ENCODE assay signal across 30 cellular contexts in the genomic region with DNA sequence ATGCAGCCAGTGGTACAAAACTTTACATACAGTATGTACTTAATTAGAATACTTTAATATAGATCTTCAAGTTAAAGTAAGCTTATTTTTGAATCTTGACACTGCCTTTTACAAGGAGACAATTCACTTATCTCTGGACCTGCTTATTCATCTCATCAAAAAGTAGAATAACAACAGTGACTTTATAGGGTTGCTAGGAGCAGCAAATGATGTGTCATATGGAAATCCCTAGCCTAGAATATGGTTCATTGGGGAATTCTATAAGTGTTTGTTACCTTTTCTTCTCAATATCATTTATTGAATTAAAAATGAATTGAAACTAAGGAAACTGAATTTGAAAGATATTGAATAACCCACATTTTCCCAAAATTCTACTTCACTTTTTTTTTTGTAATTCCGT. TPM values are rescaled to one million over a fixed set of nuclear protein-coding genes. Genes with fewer than 3 reads are reported as not detected.
DNase-seq lines count a peak whose midpoint lies in the region; FAIRE-seq and TF ChIP-seq lines count a peak whose summit lies in the region.
"Had no signal": no experiment of that assay in that cellular context is flagged by ENCODE, and none has a peak within 500 bp of the region (broad histone marks: within the 10 kb centered on the region; RNA-seq: fewer than 3 reads in every experiment).

No MANE protein-coding gene starts in this region.

- TF ChIP-seq POLR2A in GM12892 (IDR thresholded peaks at IDR 0.05; ENCODE audit: low read depth, low read length) = no peak
- no peak for TF ChIP-seq POLR2A in sigmoid colon (IDR thresholded peaks at IDR 0.05)

- H3K9me3 ChIP-seq in sigmoid colon = no peaks in the 10 kb centered on the region
- H3K9me3 ChIP-seq: neutrophil, SJCRH30, upper lobe of right lung had no signal

- H3K27ac ChIP-seq in epithelial cell of prostate (peak overlapping the region; percentile 89), sigmoid colon (peak overlapping the region in 3 of 4 donors; percentile 67 to 78 (median 72))
- H3K27ac ChIP-seq: left lung, neutrophil, SJCRH30, upper lobe of right lung had no signal

- no peak for TF ChIP-seq CTCF in sigmoid colon (IDR thresholded peaks at IDR 0.05)

- no peaks in the 10 kb centered on the region for H3K27me3 ChIP-seq in sigmoid colon
- H3K27me3 ChIP-seq: left lung, neutrophil, SJCRH30, upper lobe of right lung had no signal

- DNase-seq in GM12892 (ENCODE audit: insufficient read length) (no peak), amniotic epithelial cell (ENCODE audit: low read depth) (peak; percentile 28), epithelial cell of prostate (ENCODE audit: low read depth, low spot score) (no peak), sigmoid colon (no peak), cortex of kidney (lab: John Stamatoyannopoulos, UW) (no peak), putamen (ENCODE audit: low spot score) (no peak), NCI-H2196 (lab: John Stamatoyannopoulos, UW; ENCODE audit: unreplicated experiment) (no peak)
- DNase-seq in stimulated activated naive CD4-positive, alpha-beta T cell treated with Interleukin-2 at 50 U/mL for 16 hours (lab: John Stamatoyannopoulos, UW) = no peak
- DNase-seq: ACHN; activated CD4-positive, alpha-beta memory T cell treated with anti-CD3 and anti-CD28 coated beads, Interleukin-2, amount 10 ng/mL, durations not matched to agents 7 days and 5 days; activated CD4-positive, CD25-positive, alpha-beta regulatory T cell; activated effector memory CD4-positive, alpha-beta T cell treated with Interleukin-2 at 50 U/mL for 16 hours; activated naive CD8-positive, alpha-beta T cell treated with anti-CD3 and anti-CD28 coated beads for 36 hours; activated T-cell treated with anti-CD3 and anti-CD28 coated beads for 4 hours; effector memory CD4-positive, alpha-beta T cell; H9; hippocampal formation; left lung; naive B cell; NCI-H1105; NCI-H2029; NCI-H69; SJCRH30; small intestine; stimulated activated CD4-positive, alpha-beta T cell treated with anti-CD3 and anti-CD28 coated beads, Interleukin-2, amount 100 ng/mL, for 24 hours; T-helper 1 cell; upper lobe of right lung had no signal

- H3K36me3 ChIP-seq in sigmoid colon = no peaks in the 10 kb centered on the region
- H3K36me3 ChIP-seq: left lung, neutrophil, SJCRH30, upper lobe of right lung had no signal

- peaks cover 0 to 60% (median 37%) of the 10 kb centered on the region in 4 donors for H3K4me1 ChIP-seq in sigmoid colon
- H3K4me1 ChIP-seq: left lung had no signal

- WGBS in sigmoid colon, 2 donors = 87 to 95% methylated on average over 1 of the region's 1 CpG

- no peak for TF ChIP-seq EP300 in sigmoid colon (IDR thresholded peaks at IDR 0.05)

- no peak overlapping the region for H3K4me3 ChIP-seq in sigmoid colon
- H3K4me3 ChIP-seq: left lung, SJCRH30, upper lobe of right lung had no signal

- peak; percentile 27 for FAIRE-seq in GM12892 (lab: Jason Lieb, UNC)
- FAIRE-seq: frontal cortex, small intestine had no signal

- intact Hi-C loops in sigmoid colon (cut with DNase I) = loop anchor here (5.0 kb wide), 2 partner anchors 43 to 192 kb away; partner anchors contain the start of gene FIBIN

RNA-seq across cellular contexts. Expression of gene FIBIN, which starts 45.0 kb away (rescaled TPM):
- polyA plus RNA-seq in GM12892 (2012; ENCODE audit: missing spikeins) = not detected
- 10 to 100 TPM; 29.1 to 54.6 (median 34.1) TPM for total RNA-seq in sigmoid colon
- 1 to 10 TPM in 2 of 3 donors, under 1 TPM in 1; 0.46 to 6.0 (median 4.6) TPM for polyA plus RNA-seq in sigmoid colon
- total RNA-seq: activated CD4-positive, alpha-beta memory T cell treated with anti-CD3 and anti-CD28 coated beads, Interleukin-2, amount 10 ng/mL, durations not matched to agents 7 days and 5 days; activated naive CD8-positive, alpha-beta T cell treated with anti-CD3 and anti-CD28 coated beads for 36 hours; H9; pulmonary artery endothelial cell had no signal
